In the genomic region with DNA sequence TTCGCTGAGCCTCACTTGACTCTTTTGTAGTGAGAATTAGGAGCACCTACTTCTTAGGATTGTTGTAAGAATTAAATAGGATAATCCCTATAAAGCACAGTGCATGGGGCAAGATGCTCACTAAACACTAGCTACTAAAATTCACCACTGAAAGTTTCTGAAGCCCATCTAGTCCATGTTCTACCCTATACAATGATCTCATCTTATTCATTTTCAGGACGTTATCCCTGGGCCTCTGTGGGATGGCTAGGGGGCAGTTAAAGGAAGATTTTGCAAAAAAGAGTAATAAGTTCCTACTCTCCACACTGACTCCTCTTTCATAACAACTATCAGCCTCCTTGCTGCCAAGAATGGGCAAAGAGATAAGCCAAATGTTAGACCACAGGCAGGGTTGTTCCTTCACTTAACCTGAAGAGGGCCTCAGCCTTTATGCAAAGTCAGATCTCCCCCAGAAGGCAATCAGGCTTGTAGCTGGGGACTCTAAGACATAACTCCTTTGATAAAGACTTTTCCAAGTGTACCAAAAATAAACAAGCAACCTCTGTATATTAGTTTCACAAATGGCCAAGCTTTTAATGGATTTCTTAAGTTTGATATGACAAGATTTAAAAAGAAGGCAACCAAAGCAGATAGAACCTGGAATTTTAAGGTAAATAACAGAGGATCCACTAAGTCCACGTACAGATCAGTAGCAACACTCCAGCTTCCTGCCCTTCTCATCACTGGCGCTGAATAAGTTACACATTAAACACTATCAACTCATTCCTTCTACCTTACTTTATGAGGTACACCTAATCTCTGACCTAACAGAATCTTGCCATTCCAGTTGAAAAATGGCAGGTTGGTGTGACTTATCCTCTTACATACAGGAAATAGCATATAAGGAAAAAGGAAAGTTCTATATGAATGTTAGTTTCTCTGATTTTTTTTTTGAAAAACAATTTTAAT, we compare ENCODE assay signal across 8 cellular contexts. TPM values are rescaled to one million over a fixed set of nuclear protein-coding genes. Genes with fewer than 3 reads are reported as not detected.
A peak's percentile ranks its signal among the peaks of the same experiment; 100 is the strongest.
DNase-seq lines count a peak whose midpoint lies in the region; ATAC-seq, FAIRE-seq and TF ChIP-seq lines count a peak whose summit lies in the region.

No MANE protein-coding gene starts in this region.

- H3K36me3 Mint-ChIP-seq in activated CD4-positive, alpha-beta memory T cell treated with anti-CD3 and anti-CD28 coated beads, Interleukin-2, amount 10 ng/mL, durations not matched to agents 7 days and 5 days (ENCODE audit: low read depth): peaks cover 62% of the 10 kb centered on the region

- peaks cover 100% of the 10 kb centered on the region for H3K79me2 ChIP-seq in Loucy (ENCODE audit: insufficient read depth, low read length)

- H4K20me1 ChIP-seq in Loucy (ENCODE audit: insufficient read depth, low read length, poor library complexity, severe bottlenecking): peaks cover 99% of the 10 kb centered on the region

- no peaks in the 10 kb centered on the region for H3K9me3 ChIP-seq in Loucy (ENCODE audit: insufficient read depth, low read depth, low read length)
- no peaks in the 10 kb centered on the region for H3K9me3 ChIP-seq in small intestine (ENCODE audit: control insufficient read depth, low read depth)

- peak overlapping the region; percentile 19 for H3K4me3 Mint-ChIP-seq in activated CD4-positive, alpha-beta memory T cell treated with anti-CD3 and anti-CD28 coated beads, Interleukin-2, amount 10 ng/mL, durations not matched to agents 7 days and 5 days

- peaks cover 77% of the 10 kb centered on the region for H3K4me1 ChIP-seq in Loucy (ENCODE audit: insufficient read depth, low read length, poor library complexity, severe bottlenecking)
- peaks cover 8 to 29% of the 10 kb centered on the region in 2 donors for H3K4me1 ChIP-seq in small intestine (ENCODE audit: control insufficient read depth in 2 of 2, insufficient read depth in 1 of 2, low read depth in 1 of 2, low read length in 1 of 2)

- POLR2A ChIA-PET in activated CD4-positive, alpha-beta memory T cell treated with anti-CD3 and anti-CD28 coated beads, Interleukin-2, amount 10 ng/mL, durations not matched to agents 7 days and 5 days (lab: Charles Lee): interaction anchor here (0.8 to 14.2 kb wide), 7 partner anchors 11 to 86 kb away, joined by 3 to 445 read pairs (median 5); partner anchors contain the start of genes ELF1 and WBP4

- peaks cover 84% of the 10 kb centered on the region for H3K4me1 Mint-ChIP-seq in activated CD4-positive, alpha-beta memory T cell treated with anti-CD3 and anti-CD28 coated beads, Interleukin-2, amount 10 ng/mL, durations not matched to agents 7 days and 5 days

- peak; percentile 79 for TF ChIP-seq CTCF in Loucy (conservative IDR thresholded peaks at IDR 0.05; ENCODE audit: low read length)

- FAIRE-seq in small intestine (lab: Jason Lieb, UNC): peak; percentile 86

- no peaks in the 10 kb centered on the region for H3K9me2 ChIP-seq in Loucy (replicated peaks; ENCODE audit: low read depth, low read length)

- H3K9me3 Mint-ChIP-seq in activated CD4-positive, alpha-beta memory T cell treated with anti-CD3 and anti-CD28 coated beads, Interleukin-2, amount 10 ng/mL, durations not matched to agents 7 days and 5 days: no peaks in the 10 kb centered on the region

- no peaks in the 10 kb centered on the region for H3K27me3 Mint-ChIP-seq in activated CD4-positive, alpha-beta memory T cell treated with anti-CD3 and anti-CD28 coated beads, Interleukin-2, amount 10 ng/mL, durations not matched to agents 7 days and 5 days

- H3K27me3 ChIP-seq in Loucy (ENCODE audit: insufficient read depth, low read length, poor library complexity, severe bottlenecking) (no peaks in the 10 kb centered on the region), small intestine (ENCODE audit: control insufficient read depth in 2 of 2, insufficient read depth in 2 of 2, low read length in 2 of 2) (no peaks in the 10 kb centered on the region)

- intact Hi-C loops in Right ventricle myocardium superior (cut with DNase I): no loop called here

- H3K27ac Mint-ChIP-seq in activated CD4-positive, alpha-beta memory T cell treated with anti-CD3 and anti-CD28 coated beads, Interleukin-2, amount 10 ng/mL, durations not matched to agents 7 days and 5 days: peak overlapping the region; percentile 47

- no peaks in the 10 kb centered on the region for H3F3A ChIP-seq in Loucy (ENCODE audit: low read depth)

- 10 to 34% (median 20%) methylated on average over 4 of the region's 4 CpGs for WGBS in small intestine, 3 donors

- ATAC-seq in Right ventricle myocardium superior (ENCODE audit: poor library complexity): peak; percentile 57

- DNase-seq in stimulated activated CD4-positive, alpha-beta T cell treated with anti-CD3 and anti-CD28 coated beads, Interleukin-2, amount 100 ng/mL, for 4 hours (ENCODE audit: low read depth): peak; percentile 13
- DNase-seq in stimulated activated CD4-positive, alpha-beta T cell treated with anti-CD3 and anti-CD28 coated beads, Interleukin-2, amount 100 ng/mL, for 48 hours: no peak
- peak; percentile 56 for DNase-seq in HCEC 1CT
- peak; percentile 36 for DNase-seq in activated CD4-positive, alpha-beta memory T cell treated with anti-CD3 and anti-CD28 coated beads, Interleukin-2, amount 10 ng/mL, durations not matched to agents 7 days and 5 days
- DNase-seq in Right ventricle myocardium superior: no peak
- peak; percentile 90 for DNase-seq in small intestine
- no peak for DNase-seq in NCI-H2029 treated with DMSO at 0.1 percent for 48 hours (lab: John Stamatoyannopoulos, UW)

- peak overlapping the region; percentile 32 to 71 for H3K27ac ChIP-seq in small intestine (ENCODE audit: low read depth in 1 of 2, low read length in 1 of 2)

- H3K36me3 ChIP-seq in Loucy (ENCODE audit: insufficient read depth, low read length): peaks cover 84% of the 10 kb centered on the region
- no peaks in the 10 kb centered on the region for H3K36me3 ChIP-seq in small intestine (ENCODE audit: control insufficient read depth in 2 of 2, insufficient read depth in 2 of 2, low read length in 2 of 2)

- no peak overlapping the region for H2AFZ ChIP-seq in Loucy (ENCODE audit: low read length)

- peak overlapping the region; percentile 79 for H3K4me3 ChIP-seq in Loucy (ENCODE audit: low read length, poor library complexity, severe bottlenecking)
- no peak overlapping the region for H3K4me3 ChIP-seq in small intestine (ENCODE audit: low read depth in 1 of 2, low read length in 2 of 2)

- CTCF ChIA-PET in activated CD4-positive, alpha-beta memory T cell treated with anti-CD3 and anti-CD28 coated beads, Interleukin-2, amount 10 ng/mL, durations not matched to agents 7 days and 5 days (lab: Charles Lee): interaction anchor here (0.6 to 2.2 kb wide), 19 partner anchors 8 to 85 kb away, joined by 3 to 41 read pairs (median 5); partner anchors contain the start of genes ELF1 and WBP4

- peak overlapping the region; percentile 81 for H3K9ac ChIP-seq in Loucy (ENCODE audit: low read depth, low read length, poor library complexity, severe bottlenecking)

- peak overlapping the region; percentile 94 for H3K4me2 ChIP-seq in Loucy (ENCODE audit: low read depth, low read length, poor library complexity, severe bottlenecking)

RNA-seq across cellular contexts. Expression of gene ELF1, which starts 44.4 kb away (rescaled TPM):
- 100 to 1,000 TPM; 159 to 169 TPM for total RNA-seq in activated CD4-positive, alpha-beta memory T cell treated with anti-CD3 and anti-CD28 coated beads, Interleukin-2, amount 10 ng/mL, durations not matched to agents 7 days and 5 days
- total RNA-seq in Right ventricle myocardium superior: 33.9 TPM
- 10 to 100 TPM; 34.3 to 40.8 (median 38.0) TPM for polyA plus RNA-seq in small intestine

Comparison
In these comparisons a context has a peak if more than half of its experiments do, and no peak if none do; other contexts are left out.
1. DNase-seq: peak in stimulated activated CD4-positive, alpha-beta T cell treated with anti-CD3 and anti-CD28 coated beads, Interleukin-2, amount 100 ng/mL, for 4 hours (single experiment), HCEC 1CT (single experiment), activated CD4-positive, alpha-beta memory T cell treated with anti-CD3 and anti-CD28 coated beads, Interleukin-2, amount 10 ng/mL, durations not matched to agents 7 days and 5 days (single experiment) and small intestine (single experiment); none in stimulated activated CD4-positive, alpha-beta T cell treated with anti-CD3 and anti-CD28 coated beads, Interleukin-2, amount 100 ng/mL, for 48 hours (0 of 2), Right ventricle myocardium superior (single experiment) and NCI-H2029 treated with DMSO at 0.1 percent for 48 hours (single experiment).